Comparison of ENCODE assay signal across 9 cellular contexts in the genomic region with DNA sequence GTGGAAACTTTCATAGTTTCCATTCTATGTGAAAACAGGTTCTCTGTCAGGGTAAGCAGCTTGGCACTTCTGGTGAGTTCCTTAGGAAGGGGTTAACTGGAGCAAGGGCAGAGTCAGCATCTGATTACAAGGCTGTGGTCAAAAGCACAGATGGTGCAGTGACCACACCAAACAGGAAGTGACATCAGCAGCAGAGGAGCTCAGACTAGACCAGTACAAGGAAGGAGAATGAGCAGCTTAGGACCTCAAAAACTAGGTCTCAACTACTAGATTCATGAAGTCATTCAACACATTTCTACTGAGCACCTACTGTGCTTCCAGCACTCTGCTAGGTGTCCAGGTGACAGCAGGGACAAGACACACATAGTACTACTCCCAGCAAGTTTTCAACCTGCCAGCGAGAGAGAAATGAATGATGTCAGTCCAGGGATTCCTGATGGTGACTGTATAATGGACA.
A peak's percentile ranks its signal among the peaks of the same experiment; 100 is the strongest.
DNase-seq lines count a peak whose midpoint lies in the region; ATAC-seq and TF ChIP-seq lines count a peak whose summit lies in the region.
"Had no signal": no experiment of that assay in that cellular context is flagged by ENCODE, and none has a peak within 500 bp of the region (broad histone marks: within the 10 kb centered on the region; RNA-seq: fewer than 3 reads in every experiment).

No MANE protein-coding gene starts in this region.

- no peak overlapping the region for H2BK12ac ChIP-seq in neuronal stem cell (ENCODE audit: low read length)

- H3K27me3 ChIP-seq in adrenal gland (peaks cover 10% of the 10 kb centered on the region), neuronal stem cell (ENCODE audit: control insufficient read depth in 3 of 3, insufficient read depth in 3 of 3, low read depth in 1 of 3, low read length in 3 of 3) (peaks cover 0 to 5% (median 0%) of the 10 kb centered on the region in 3 experiments)

- H3K27ac ChIP-seq in adrenal gland (peak overlapping the region in 1 of 5 donors; percentile 51), neuronal stem cell (replicated peaks; ENCODE audit: low read length) (no peak overlapping the region)

- intact Hi-C loops in adrenal gland (cut with DNase I), result no loop called here

- no peaks in the 10 kb centered on the region for H3K79me1 ChIP-seq in neuronal stem cell (ENCODE audit: low read depth, low read length)

- no peak overlapping the region for H2BK5ac ChIP-seq in neuronal stem cell (ENCODE audit: low read length)

- no peak overlapping the region for H3K4ac ChIP-seq in neuronal stem cell (ENCODE audit: low read length)

- no peak overlapping the region for H2BK120ac ChIP-seq in neuronal stem cell (ENCODE audit: low read depth, low read length)

- H3K4me2 ChIP-seq in neuronal stem cell (ENCODE audit: insufficient read depth, low read length, poor library complexity, severe bottlenecking), result no peak overlapping the region

- no peak overlapping the region for H3K18ac ChIP-seq in neuronal stem cell (ENCODE audit: low read length)

- no peak overlapping the region for H2BK15ac ChIP-seq in neuronal stem cell (ENCODE audit: low read length)

- WGBS in adrenal gland, 4 donors, result 85 to 100% (median 94%) methylated on average over 1 of the region's 1 CpG
- WGBS in neuronal stem cell (ENCODE audit: extremely low coverage in 2 of 2, insufficient read length in 2 of 2, insufficient replicate concordance in 1 of 2), 2 donors, result no CpG with 5 or more reads among the region's 1 CpG

- no peak overlapping the region for H3K23ac ChIP-seq in neuronal stem cell (ENCODE audit: low read depth, low read length, poor library complexity)

- no peaks in the 10 kb centered on the region for H3K9me3 ChIP-seq in adrenal gland (replicated peaks in 1 of 3)
- H3K9me3 ChIP-seq in neuronal stem cell (replicated peaks in 1 of 2; ENCODE audit: control insufficient read depth in 2 of 2, insufficient read depth in 1 of 2, low read depth in 1 of 2, low read length in 2 of 2), result no peaks in the 10 kb centered on the region

- no peak for TF ChIP-seq POLR2A in adrenal gland (IDR thresholded peaks at IDR 0.05)

- no peak for TF ChIP-seq CTCF in adrenal gland (IDR thresholded peaks at IDR 0.05)

- H3K9ac ChIP-seq in neuronal stem cell (ENCODE audit: low read depth, low read length, poor library complexity), result no peak overlapping the region

- DNase-seq in A172 (ENCODE audit: low spot score) (peak; percentile 85), adrenal gland (peak in 5 of 7 donors; percentile 17 to 39 (median 26)), neuronal stem cell (ENCODE audit: low spot score) (no peak), NCI-H2029 treated with DMSO at 0.1 percent for 48 hours (lab: John Stamatoyannopoulos, UW) (no peak), NCI-H82 treated with DMSO at 0.1 percent for 48 hours (lab: John Stamatoyannopoulos, UW; ENCODE audit: unreplicated experiment) (no peak)
- no peak for DNase-seq in activated CD4-positive, CD25-positive, alpha-beta regulatory T cell treated with anti-CD3 and anti-CD28 coated beads, Interleukin-2, amount 50 U/mL, for 72 hours
- DNase-seq: CD4-positive, CD25-positive, alpha-beta regulatory T cell had no signal

- peak; percentile 75 for ATAC-seq in GM19324 (IDR thresholded peaks at IDR 0.05; ENCODE audit: low FRiP score, unreplicated experiment)
- ATAC-seq in HG03378 (IDR thresholded peaks at IDR 0.05; ENCODE audit: unreplicated experiment), result peak; percentile 93

- no peaks in the 10 kb centered on the region for H3K4me1 ChIP-seq in adrenal gland (replicated peaks in 1 of 2)
- no peaks in the 10 kb centered on the region for H3K4me1 ChIP-seq in neuronal stem cell (ENCODE audit: control insufficient read depth in 2 of 2, insufficient read depth in 1 of 2, low read depth in 1 of 2, low read length in 2 of 2)

- H3K36me3 ChIP-seq in adrenal gland (replicated peaks in 1 of 2) (no peaks in the 10 kb centered on the region), neuronal stem cell (replicated peaks in 1 of 2; ENCODE audit: control insufficient read depth in 2 of 2, insufficient read depth in 2 of 2, low read length in 2 of 2) (no peaks in the 10 kb centered on the region)

- no peak overlapping the region for H3K14ac ChIP-seq in neuronal stem cell (ENCODE audit: low read length)

- H3K4me3 ChIP-seq in adrenal gland (no peak overlapping the region), neuronal stem cell (ENCODE audit: low read length in 2 of 2) (no peak overlapping the region)

- no peak overlapping the region for H4K8ac ChIP-seq in neuronal stem cell (ENCODE audit: low read depth, low read length)

- H4K91ac ChIP-seq in neuronal stem cell (ENCODE audit: low read depth, low read length, poor library complexity), result no peak overlapping the region

- peak overlapping the region; percentile 8 for H2AFZ ChIP-seq in neuronal stem cell (ENCODE audit: low read length)

- no peak overlapping the region for H2AK5ac ChIP-seq in neuronal stem cell (ENCODE audit: low read depth, low read length)

Comparison
In these comparisons a context has a peak if more than half of its experiments do, and no peak if none do; other contexts are left out.
1. DNase-seq: peak in A172 (single experiment) and adrenal gland (5 of 7); none in neuronal stem cell (single experiment), NCI-H2029 treated with DMSO at 0.1 percent for 48 hours (single experiment), NCI-H82 treated with DMSO at 0.1 percent for 48 hours (single experiment) and activated CD4-positive, CD25-positive, alpha-beta regulatory T cell treated with anti-CD3 and anti-CD28 coated beads, Interleukin-2, amount 50 U/mL, for 72 hours (single experiment).